Comparison of ENCODE assay signal across 8 cellular contexts in genomic region chr15:43105778-43106485, GRCh38. TPM values are rescaled to one million over a fixed set of nuclear protein-coding genes. Genes with fewer than 3 reads are reported as not detected.
DNase-seq lines count a peak whose midpoint lies in the region; ATAC-seq and TF ChIP-seq lines count a peak whose summit lies in the region.

TSS of gene UBR1 (minus strand) at chr15:43106038. CDS start at chr15:43106022, 16 bp downstream.

- peaks cover 44% of the 10 kb centered on the region for H3K79me2 ChIP-seq in OCI-LY3 (ENCODE audit: low read length)

- no TSS peak for BruUV-seq in Caco-2 (replicated peaks; lab: Mats Ljungman, UMichigan)

- peak within 1 kb of the TSS; percentile 67 for H3K9ac ChIP-seq in HUES64 (ENCODE audit: low read depth, low read length)
- H3K9ac ChIP-seq in OCI-LY3 (ENCODE audit: low read length), result peak within 1 kb of the TSS; percentile 84

- no peaks in the 10 kb centered on the region for H4K20me1 ChIP-seq in OCI-LY3 (ENCODE audit: insufficient read depth, low read length)

- ATAC-seq in GM21423 (IDR thresholded peaks at IDR 0.05; ENCODE audit: unreplicated experiment), result peak; percentile 84

- H3K4me3 Mint-ChIP-seq in Caco-2 (ENCODE audit: unreplicated experiment) (peak within 1 kb of the TSS; percentile 88), endothelial cell (ENCODE audit: unreplicated experiment) (peak within 1 kb of the TSS; percentile 91)

- WGBS in HUES64, result under 1% methylated on average over 30 of the region's 33 CpGs
- 0% methylated on average over 18 to 24 of the region's 33 CpGs for WGBS in mesodermal cell (ENCODE audit: insufficient coverage in 2 of 2), 2 experiments

- H3K4me3 ChIP-seq in Caco-2 (ENCODE audit: low read depth, low read length) (peak within 1 kb of the TSS; percentile 67), HUES64 (ENCODE audit: low read length) (peak within 1 kb of the TSS; percentile 73), OCI-LY3 (ENCODE audit: low read length) (peak within 1 kb of the TSS; percentile 92), mesodermal cell (ENCODE audit: extremely low read depth, insufficient read depth, low read length, poor library complexity, severe bottlenecking) (peak within 1 kb of the TSS; percentile 89)

- no peaks in the 10 kb centered on the region for H3K27me3 ChIP-seq in Caco-2 (replicated peaks; ENCODE audit: control insufficient read depth, insufficient read depth, low read length)
- peaks cover 4% of the 10 kb centered on the region; the same call in 1 of the 2 replicates for H3K27me3 ChIP-seq in HUES64 (ENCODE audit: insufficient read depth, low read length)
- no peaks in the 10 kb centered on the region for H3K27me3 ChIP-seq in OCI-LY3 (ENCODE audit: low read depth, low read length)

- peak within 1 kb of the TSS; percentile 86 for H3K4me2 ChIP-seq in OCI-LY3 (ENCODE audit: low read length)

- H3K27me3 Mint-ChIP-seq in Caco-2 (ENCODE audit: insufficient read depth, unreplicated experiment), result no peaks in the 10 kb centered on the region
- H3K27me3 Mint-ChIP-seq in endothelial cell (ENCODE audit: unreplicated experiment), result no peaks in the 10 kb centered on the region

- H3K27ac ChIP-seq in HUES64 (ENCODE audit: low read depth, low read length), result 0 out of 2 replicates have a peak within 1 kb of the TSS, but pooled peaks have one; percentile 8
- H3K27ac ChIP-seq in OCI-LY3 (ENCODE audit: low read length), result peak within 1 kb of the TSS; percentile 28
- H3K27ac ChIP-seq in mesodermal cell (ENCODE audit: low read depth, low read length, severe bottlenecking), result peak within 1 kb of the TSS; percentile 76

- no peaks in the 10 kb centered on the region for H3K9me3 Mint-ChIP-seq in Caco-2 (ENCODE audit: unreplicated experiment)
- H3K9me3 Mint-ChIP-seq in endothelial cell (ENCODE audit: unreplicated experiment), result no peaks in the 10 kb centered on the region

- peak within 1 kb of the TSS; percentile 68 for H2AFZ ChIP-seq in OCI-LY3 (ENCODE audit: low read depth, low read length)

- intact Hi-C loops in Caco-2 (cut with micrococcal nuclease; ENCODE audit: unreplicated experiment), result loop anchor here (1.0 to 2.0 kb wide), 4 partner anchors 17 to 79 kb away; partner anchors contain the start of genes CCNDBP1 and TMEM62

- CTCF ChIA-PET in Caco-2 (lab: Charles Lee), result no interaction called here

- DNase-seq in Caco-2, result peak; percentile 88 to 91
- peak; percentile 92 for DNase-seq in activated CD8-positive, alpha-beta memory T cell treated with anti-CD3 and anti-CD28 coated beads, Interleukin-2, amount 50 U/mL, for 48 hours
- DNase-seq in endothelial cell (ENCODE audit: low spot score), result peak; percentile 89
- DNase-seq in stimulated activated CD8-positive, alpha-beta memory T cell treated with anti-CD3 and anti-CD28 coated beads, Interleukin-15, amount 100 ng/mL, for 4 hours (ENCODE audit: low read depth in 2 of 2), result peak; percentile 79 to 85

- H3K4me1 ChIP-seq in Caco-2 (no peaks in the 10 kb centered on the region), HUES64 (ENCODE audit: insufficient read depth, low read length) (peaks cover 14% of the 10 kb centered on the region; the same call in 1 of the 2 replicates), OCI-LY3 (ENCODE audit: low read length) (peaks cover 7% of the 10 kb centered on the region; the same call in 1 of the 2 replicates), mesodermal cell (ENCODE audit: control insufficient read depth, insufficient read depth, low read length, poor library complexity, severe bottlenecking) (peaks cover 4% of the 10 kb centered on the region)

- H3K4me1 Mint-ChIP-seq in Caco-2 (ENCODE audit: low read depth, unreplicated experiment) (peaks cover 6% of the 10 kb centered on the region), endothelial cell (ENCODE audit: unreplicated experiment) (peaks cover 12% of the 10 kb centered on the region)

- H3K36me3 Mint-ChIP-seq in Caco-2 (ENCODE audit: insufficient read depth, unreplicated experiment) (peaks cover 21% of the 10 kb centered on the region), endothelial cell (ENCODE audit: low read depth, unreplicated experiment) (peaks cover 8% of the 10 kb centered on the region)

- TF ChIP-seq CTCF in Caco-2 (IDR thresholded peaks at IDR 0.05; ENCODE audit: insufficient read depth in 1 of 2, low read depth in 1 of 2, low read length in 1 of 2, severe bottlenecking in 1 of 2, unreplicated experiment in 1 of 2) (no peak), OCI-LY3 (IDR thresholded peaks at IDR 0.05; ENCODE audit: low read depth, low read length) (no peak), endothelial cell (IDR thresholded peaks at IDR 0.05; ENCODE audit: unreplicated experiment) (no peak)

- POLR2A ChIA-PET in Caco-2 (lab: Charles Lee), result no interaction called here

- H3K9me3 ChIP-seq in Caco-2 (no peaks in the 10 kb centered on the region), HUES64 (ENCODE audit: insufficient read depth, low read depth, low read length) (no peaks in the 10 kb centered on the region), OCI-LY3 (ENCODE audit: insufficient read depth, low read length) (no peaks in the 10 kb centered on the region), mesodermal cell (ENCODE audit: control insufficient read depth, low read length) (no peaks in the 10 kb centered on the region)

- H3K27ac Mint-ChIP-seq in Caco-2 (ENCODE audit: unreplicated experiment) (peak within 1 kb of the TSS; percentile 95), endothelial cell (ENCODE audit: unreplicated experiment) (peak within 1 kb of the TSS; percentile 97)

- H3K36me3 ChIP-seq in Caco-2 (ENCODE audit: control insufficient read depth, insufficient read depth, low read length) (no peaks in the 10 kb centered on the region; the same call in 1 of the 2 replicates), HUES64 (ENCODE audit: insufficient read depth, low read length) (peaks cover 20% of the 10 kb centered on the region), OCI-LY3 (replicated peaks; ENCODE audit: low read depth, low read length) (peaks cover 22% of the 10 kb centered on the region), mesodermal cell (ENCODE audit: control insufficient read depth, insufficient read depth, low read length) (peaks cover 33% of the 10 kb centered on the region)

RNA-seq across cellular contexts. Expression of gene UBR1, which starts in this region (rescaled TPM):
- total RNA-seq in Caco-2 (2022), result 21.9 and 22.3 TPM in 2 replicates
- polyA plus RNA-seq in HUES64 (2013, experiment 1 of 2), result 8.4 TPM
- polyA plus RNA-seq in HUES64 (2013, experiment 2 of 2), result 8.6 TPM
- 20.8 TPM for total RNA-seq in endothelial cell (ENCODE audit: unreplicated experiment)
- 15.0 TPM for polyA plus RNA-seq in mesodermal cell (2013, experiment 1 of 2)
- polyA plus RNA-seq in mesodermal cell (2013, experiment 2 of 2), result 15.4 TPM

Comparison
In these comparisons a context has a peak if more than half of its experiments do, and no peak if none do; other contexts are left out.
1. Peak in every context shown above with its lines: DNase-seq, ATAC-seq, H3K4me3 ChIP-seq and H3K27ac ChIP-seq.
2. H3K27ac ChIP-seq: peak in every context shown above with its lines; median percentile 76 in mesodermal cell; 28 in OCI-LY3; 8 in HUES64.